ENCODE assay signal across 21 cellular contexts in genomic region chr17:66240630-66241029, GRCh38. TPM values are rescaled to one million over a fixed set of nuclear protein-coding genes. Genes with fewer than 3 reads are reported as not detected.
DNase-seq lines count a peak whose midpoint lies in the region; ATAC-seq and TF ChIP-seq lines count a peak whose summit lies in the region.
"Had no signal": no experiment of that assay in that cellular context is flagged by ENCODE, and none has a peak within 500 bp of the region (broad histone marks: within the 10 kb centered on the region; RNA-seq: fewer than 3 reads in every experiment).

No MANE protein-coding gene starts in this region.

- peak overlapping the region; percentile 27 for H3K4me3 Mint-ChIP-seq in HFFc6
- no peak overlapping the region for H3K4me3 Mint-ChIP-seq in activated T-helper 1 cell treated with anti-CD3 and anti-CD28 coated beads, Interleukin-12 subunit alpha, Interleukin-12 subunit beta, Interleukin-2, Interleukin-4 antibody, amounts not matched to agents 30 ng/mL and 10 ng/mL and 1 ng/mL, durations not matched to agents 14 hours and 24 hours and 36 hours
- H3K4me3 Mint-ChIP-seq: activated CD4-positive, alpha-beta T cell treated with anti-CD3 and anti-CD28 coated beads, Interleukin-2, amount 10 ng/mL, durations not matched to agents 24 days and 14 days; stimulated activated naive CD8-positive, alpha-beta T cell treated with anti-CD3 and anti-CD28 coated beads, Interleukin-15, Interleukin-2, amounts not matched to agents 100 ng/mL and 50 ng/mL, for 24 hours had no signal

- no peaks in the 10 kb centered on the region for H3K36me3 ChIP-seq in MG63
- H3K36me3 ChIP-seq: right lobe of liver, upper lobe of right lung had no signal

- H3K27me3 Mint-ChIP-seq in HFFc6 (ENCODE audit: insufficient read depth) = no peaks in the 10 kb centered on the region
- peaks cover 7% of the 10 kb centered on the region for H3K27me3 Mint-ChIP-seq in activated T-helper 1 cell treated with anti-CD3 and anti-CD28 coated beads, Interleukin-12 subunit alpha, Interleukin-12 subunit beta, Interleukin-2, Interleukin-4 antibody, amounts not matched to agents 30 ng/mL and 10 ng/mL and 1 ng/mL, durations not matched to agents 14 hours and 24 hours and 36 hours (ENCODE audit: insufficient read depth)
- H3K27me3 Mint-ChIP-seq: activated CD4-positive, alpha-beta T cell treated with anti-CD3 and anti-CD28 coated beads, Interleukin-2, amount 10 ng/mL, durations not matched to agents 24 days and 14 days; stimulated activated naive CD8-positive, alpha-beta T cell treated with anti-CD3 and anti-CD28 coated beads, Interleukin-15, Interleukin-2, amounts not matched to agents 100 ng/mL and 50 ng/mL, for 24 hours had no signal

- H3K27me3 ChIP-seq in MG63 = no peaks in the 10 kb centered on the region
- H3K27me3 ChIP-seq: right lobe of liver, upper lobe of right lung had no signal

- ATAC-seq in SK-N-SH treated with all-trans-retinoic acid at 6 μM for 48 hours = peak; percentile 64
- ATAC-seq in activated CD4-positive, CD25-positive, alpha-beta regulatory T cell treated with anti-CD3 and anti-CD28 coated beads, Interleukin-2, amount 50 U/mL, for 24 hours = no peak
- ATAC-seq: right lobe of liver, upper lobe of right lung had no signal

- no peaks in the 10 kb centered on the region for H3K9me3 ChIP-seq in MG63
- H3K9me3 ChIP-seq: right lobe of liver, upper lobe of right lung had no signal

- no peaks in the 10 kb centered on the region for H3K36me3 Mint-ChIP-seq in HFFc6 (ENCODE audit: low read depth)
- H3K36me3 Mint-ChIP-seq in activated T-helper 1 cell treated with anti-CD3 and anti-CD28 coated beads, Interleukin-12 subunit alpha, Interleukin-12 subunit beta, Interleukin-2, Interleukin-4 antibody, amounts not matched to agents 30 ng/mL and 10 ng/mL and 1 ng/mL, durations not matched to agents 14 hours and 24 hours and 36 hours (ENCODE audit: low read depth) = no peaks in the 10 kb centered on the region

- peak; percentile 14 for DNase-seq in AG08396 (ENCODE audit: low spot score)
- peak; percentile 26 for DNase-seq in HFFc6
- DNase-seq in fibroblast of peridontal ligament (ENCODE audit: extremely low read depth) = peak; percentile 19
- DNase-seq in MG63 = no peak
- DNase-seq in NCI-H748 (lab: John Stamatoyannopoulos, UW; ENCODE audit: unreplicated experiment) = no peak
- DNase-seq in activated T-helper 1 cell treated with anti-CD3 and anti-CD28 coated beads, Interleukin-12 subunit alpha, Interleukin-12 subunit beta, Interleukin-2, Interleukin-4 antibody, amounts not matched to agents 30 ng/mL and 10 ng/mL and 1 ng/mL, durations not matched to agents 14 hours and 24 hours and 36 hours (ENCODE audit: low spot score) = no peak
- DNase-seq: activated CD4-positive, alpha-beta T cell treated with anti-CD3 and anti-CD28 coated beads, Interleukin-2, amount 10 ng/mL, durations not matched to agents 24 days and 14 days; activated CD8-positive, alpha-beta memory T cell treated with anti-CD3 and anti-CD28 coated beads, Interleukin-2, amount 50 U/mL, for 48 hours; activated gamma-delta T cell; anterior cingulate cortex; NCI-H1105 treated with DMSO at 0.1 percent for 48 hours; NCI-H774; OCI-M1; right lobe of liver; upper lobe of right lung had no signal

- H3K27ac Mint-ChIP-seq in HFFc6 = peak overlapping the region; percentile 66
- no peak overlapping the region for H3K27ac Mint-ChIP-seq in activated T-helper 1 cell treated with anti-CD3 and anti-CD28 coated beads, Interleukin-12 subunit alpha, Interleukin-12 subunit beta, Interleukin-2, Interleukin-4 antibody, amounts not matched to agents 30 ng/mL and 10 ng/mL and 1 ng/mL, durations not matched to agents 14 hours and 24 hours and 36 hours
- H3K27ac Mint-ChIP-seq: activated CD4-positive, alpha-beta T cell treated with anti-CD3 and anti-CD28 coated beads, Interleukin-2, amount 10 ng/mL, durations not matched to agents 24 days and 14 days; stimulated activated naive CD8-positive, alpha-beta T cell treated with anti-CD3 and anti-CD28 coated beads, Interleukin-15, Interleukin-2, amounts not matched to agents 100 ng/mL and 50 ng/mL, for 24 hours had no signal

- TF ChIP-seq CTCF in HFFc6 (IDR thresholded peaks at IDR 0.05) = no peak

- no peaks in the 10 kb centered on the region for H3K9me3 Mint-ChIP-seq in HFFc6
- H3K9me3 Mint-ChIP-seq in activated T-helper 1 cell treated with anti-CD3 and anti-CD28 coated beads, Interleukin-12 subunit alpha, Interleukin-12 subunit beta, Interleukin-2, Interleukin-4 antibody, amounts not matched to agents 30 ng/mL and 10 ng/mL and 1 ng/mL, durations not matched to agents 14 hours and 24 hours and 36 hours = no peaks in the 10 kb centered on the region
- H3K9me3 Mint-ChIP-seq: activated CD4-positive, alpha-beta T cell treated with anti-CD3 and anti-CD28 coated beads, Interleukin-2, amount 10 ng/mL, durations not matched to agents 24 days and 14 days; stimulated activated naive CD8-positive, alpha-beta T cell treated with anti-CD3 and anti-CD28 coated beads, Interleukin-15, Interleukin-2, amounts not matched to agents 100 ng/mL and 50 ng/mL, for 24 hours had no signal

- intact Hi-C loops in activated T-helper 1 cell treated with anti-CD3 and anti-CD28 coated beads, Interleukin-12 subunit alpha, Interleukin-12 subunit beta, Interleukin-2, Interleukin-4 antibody, amounts not matched to agents 30 ng/mL and 10 ng/mL and 1 ng/mL, durations not matched to agents 14 hours and 24 hours and 36 hours (cut with micrococcal nuclease) = no loop called here

- H3K4me3 ChIP-seq in MG63 = no peak overlapping the region
- H3K4me3 ChIP-seq: lung, right lobe of liver, upper lobe of right lung had no signal

- H3K4me1 Mint-ChIP-seq in HFFc6 (ENCODE audit: low read depth) = peaks cover 33% of the 10 kb centered on the region
- peaks cover 6% of the 10 kb centered on the region for H3K4me1 Mint-ChIP-seq in activated T-helper 1 cell treated with anti-CD3 and anti-CD28 coated beads, Interleukin-12 subunit alpha, Interleukin-12 subunit beta, Interleukin-2, Interleukin-4 antibody, amounts not matched to agents 30 ng/mL and 10 ng/mL and 1 ng/mL, durations not matched to agents 14 hours and 24 hours and 36 hours (ENCODE audit: low read depth)

TF ChIP-seq in SK-N-SH treated with all-trans-retinoic acid at 6 μM for 48 hours, 23 proteins besides CTCF, POLR2A, EP300 and RAD21:
- TF ChIP-seq ZNF565 (CRISPR knock-in tag; conservative IDR thresholded peaks at IDR 0.05; ENCODE audit: low read depth) (no peak), ISL1 (CRISPR knock-in tag; IDR thresholded peaks at IDR 0.05) (peak; percentile 39; the same call in 1 of the 2 replicates)

RNA-seq across cellular contexts. Expression of gene APOH, which starts 11.4 kb away (rescaled TPM):
- total RNA-seq in HFFc6 (2021; fragmentation: NEBNext Ultra II Directional; extraction: Animal tissue kit (Norgen Biotek cat#: 25700)) = not detected
- not detected in 2 replicates for total RNA-seq in MG63 (2014; rRNA removed; shearing (Covaris generic); ENCODE audit: low replicate concordance)
- total RNA-seq in activated T-helper 1 cell treated with anti-CD3 and anti-CD28 coated beads, Interleukin-12 subunit alpha, Interleukin-12 subunit beta, Interleukin-2, Interleukin-4 antibody, amounts not matched to agents 30 ng/mL and 10 ng/mL and 1 ng/mL, durations not matched to agents 14 hours and 24 hours and 36 hours = not detected in 2 replicates
- total RNA-seq: activated CD4-positive, alpha-beta T cell treated with anti-CD3 and anti-CD28 coated beads, Interleukin-2, amount 10 ng/mL, durations not matched to agents 24 days and 14 days; myocyte; osteocyte had no signal

RNA-seq across cellular contexts. Expression of gene CEP112, which starts 48.7 kb away (rescaled TPM):
- total RNA-seq in HFFc6 (2021; fragmentation: NEBNext Ultra II Directional; extraction: Animal tissue kit (Norgen Biotek cat#: 25700)) = 1 to 10 TPM; 5.3 to 7.7 (median 6.9) TPM
- 0.59 and 6.3 TPM in 2 replicates for total RNA-seq in MG63 (2014; rRNA removed; shearing (Covaris generic); ENCODE audit: low replicate concordance)
- total RNA-seq in activated T-helper 1 cell treated with anti-CD3 and anti-CD28 coated beads, Interleukin-12 subunit alpha, Interleukin-12 subunit beta, Interleukin-2, Interleukin-4 antibody, amounts not matched to agents 30 ng/mL and 10 ng/mL and 1 ng/mL, durations not matched to agents 14 hours and 24 hours and 36 hours = 1.3 and 1.7 TPM in 2 replicates

Comparison
In these comparisons a context has a peak if more than half of its experiments do, and no peak if none do; other contexts are left out.
1. DNase-seq: peak in AG08396 (single experiment), HFFc6 (single experiment) and fibroblast of peridontal ligament (single experiment); none in MG63 (single experiment), NCI-H748 (single experiment) and activated T-helper 1 cell treated with anti-CD3 and anti-CD28 coated beads, Interleukin-12 subunit alpha, Interleukin-12 subunit beta, Interleukin-2, Interleukin-4 antibody, amounts not matched to agents 30 ng/mL and 10 ng/mL and 1 ng/mL, durations not matched to agents 14 hours and 24 hours and 36 hours (single experiment).